19 cellular contexts compared by ENCODE assay signal in genomic region chr1:58791106-58791505, GRCh38.
"Had no signal": no experiment of that assay in that cellular context is flagged by ENCODE, and none has a peak within 500 bp of the region (broad histone marks: within the 10 kb centered on the region; RNA-seq: fewer than 3 reads in every experiment).

No MANE protein-coding gene starts in this region.

- H3K4me1 ChIP-seq: uterus had no signal

- FAIRE-seq: islet of Langerhans had no signal

- H3K9me3 Mint-ChIP-seq: natural killer cell, neural crest cell had no signal

- H3K27me3 Mint-ChIP-seq: effector memory CD8-positive, alpha-beta T cell had no signal

- H3K9me3 ChIP-seq: ovary, right atrium auricular region, sigmoid colon, suprapubic skin, thyroid gland, upper lobe of left lung, uterus had no signal

- H3K36me3 ChIP-seq: heart left ventricle, ovary, right atrium auricular region, sigmoid colon, thyroid gland, upper lobe of left lung, uterus had no signal

- H3K4me3 Mint-ChIP-seq: effector memory CD8-positive, alpha-beta T cell; natural killer cell; neural crest cell had no signal

- H3K27ac Mint-ChIP-seq: natural killer cell had no signal

- H3K4me3 ChIP-seq: heart left ventricle, ovary, right atrium auricular region, sigmoid colon, skin epidermis, suprapubic skin, thyroid gland, upper lobe of left lung, uterus had no signal

- H3K27me3 ChIP-seq: foreskin keratinocyte, heart left ventricle, ovary, right atrium auricular region, sigmoid colon, suprapubic skin, thyroid gland, upper lobe of left lung, uterus had no signal

- H3K4me1 Mint-ChIP-seq: neural crest cell had no signal

- DNase-seq: effector memory CD8-positive, alpha-beta T cell; heart left ventricle; hippocampal formation; kidney glomerular epithelial cell; natural killer cell; ovary; sigmoid colon; stimulated activated CD4-positive, alpha-beta T cell treated with anti-CD3 and anti-CD28 coated beads, Interleukin-12 subunit alpha, Interleukin-12 subunit beta, amount 100 ng/mL, for 4 hours; stimulated activated CD4-positive, alpha-beta T cell treated with anti-CD3 and anti-CD28 coated beads, Interleukin-2, amount 100 ng/mL, for 48 hours; stimulated activated naive CD8-positive, alpha-beta T cell treated with anti-CD3 and anti-CD28 coated beads, Interleukin-15, Interleukin-2, amounts not matched to agents 100 U/mL and 50 U/mL, for 24 hours; thyroid gland; upper lobe of left lung; uterus had no signal

- H3K36me3 Mint-ChIP-seq: natural killer cell had no signal

- H3K27ac ChIP-seq: foreskin keratinocyte, heart left ventricle, ovary, right atrium auricular region, sigmoid colon, skin epidermis, suprapubic skin, thyroid gland, upper lobe of left lung, uterus had no signal

- ATAC-seq: effector memory CD8-positive, alpha-beta T cell; foreskin keratinocyte; heart left ventricle; natural killer cell; stimulated activated naive CD8-positive, alpha-beta T cell treated with anti-CD3 and anti-CD28 coated beads, Interleukin-15, Interleukin-2, amounts not matched to agents 100 U/mL and 50 U/mL, for 24 hours had no signal
